In the genomic region with DNA sequence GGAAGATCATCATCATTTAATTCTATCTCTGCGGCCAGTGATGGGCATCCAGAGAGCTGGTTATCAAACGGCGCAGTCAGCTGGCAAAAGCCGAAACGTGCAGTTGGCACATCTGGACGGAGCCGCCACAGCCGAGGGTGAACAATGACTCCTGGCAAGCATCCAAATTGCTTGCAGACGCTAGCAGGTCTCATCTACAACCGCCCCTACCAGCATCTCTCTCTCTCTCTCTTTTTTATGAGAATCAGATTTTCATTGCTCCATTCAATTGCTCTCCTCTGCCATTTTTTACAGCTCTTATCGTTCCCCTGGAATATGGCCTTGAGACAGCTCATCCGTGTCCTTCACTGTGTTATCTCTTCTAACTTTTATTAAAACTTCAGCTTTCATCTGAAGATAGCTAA, we compare ENCODE assay signal across 1 cellular context.
TF ChIP-seq lines count a peak whose summit lies in the region.

No MANE protein-coding gene starts in this region.

TF ChIP-seq in SK-N-SH, 30 proteins besides CTCF, POLR2A, EP300 and RAD21 (continued from another document):
- TF ChIP-seq SMC3 (IDR thresholded peaks at IDR 0.05; ENCODE audit: low read depth, low read length), result peak; percentile 0; the same call in 1 of the 2 replicates
- TF ChIP-seq EZH2phosphoT487 (IDR thresholded peaks at IDR 0.05; ENCODE audit: borderline replicate concordance, low read depth), result no peak
- no peak for TF ChIP-seq GABPA (IDR thresholded peaks at IDR 0.05; ENCODE audit: low read depth)
- peak; percentile 91 for TF ChIP-seq CHD2 (IDR thresholded peaks at IDR 0.05; ENCODE audit: low read length, partially characterized antibody)
- TF ChIP-seq SIN3A (IDR thresholded peaks at IDR 0.05; ENCODE audit: borderline replicate concordance, low read depth, low read length), result 0 out of 2 replicates have a peak, but pooled peaks have one; percentile 36
